ENCODE assay signal across 8 cellular contexts in the genomic region with DNA sequence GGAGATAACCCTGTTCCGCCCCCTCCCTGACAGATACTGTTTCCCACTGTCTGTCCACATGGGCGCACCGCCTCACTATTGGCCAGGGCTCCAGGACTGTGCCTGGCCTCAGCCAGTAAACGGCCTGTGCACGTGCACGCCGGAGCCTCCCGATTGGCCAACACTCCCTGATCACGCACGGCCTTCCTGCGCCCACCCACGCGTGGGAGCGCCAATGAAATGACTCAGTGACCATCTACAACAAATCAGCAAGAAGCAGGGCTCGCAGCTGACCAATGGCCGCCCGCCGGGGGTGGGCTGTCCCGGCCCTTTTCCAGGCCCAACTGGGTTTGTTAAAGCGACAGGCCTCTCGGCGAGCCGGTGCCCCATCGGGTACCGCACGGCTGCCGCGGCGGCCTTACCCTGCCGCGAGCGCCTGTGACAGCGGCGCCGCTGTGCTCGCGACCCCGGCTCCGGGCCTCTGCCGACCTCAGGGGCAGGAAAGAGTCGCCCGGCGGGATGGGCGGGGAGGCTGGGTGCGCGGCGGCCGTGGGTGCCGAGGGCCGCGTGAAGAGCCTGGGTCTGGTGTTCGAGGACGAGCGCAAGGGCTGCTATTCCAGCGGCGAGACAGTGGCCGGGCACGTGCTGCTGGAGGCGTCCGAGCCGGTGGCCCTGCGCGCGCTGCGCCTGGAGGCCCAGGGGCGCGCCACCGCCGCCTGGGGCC. TPM values are rescaled to one million over a fixed set of nuclear protein-coding genes. Genes with fewer than 3 reads are reported as not detected.
DNase-seq lines count a peak whose midpoint lies in the region; ATAC-seq and TF ChIP-seq lines count a peak whose summit lies in the region.

A gene with protein sequence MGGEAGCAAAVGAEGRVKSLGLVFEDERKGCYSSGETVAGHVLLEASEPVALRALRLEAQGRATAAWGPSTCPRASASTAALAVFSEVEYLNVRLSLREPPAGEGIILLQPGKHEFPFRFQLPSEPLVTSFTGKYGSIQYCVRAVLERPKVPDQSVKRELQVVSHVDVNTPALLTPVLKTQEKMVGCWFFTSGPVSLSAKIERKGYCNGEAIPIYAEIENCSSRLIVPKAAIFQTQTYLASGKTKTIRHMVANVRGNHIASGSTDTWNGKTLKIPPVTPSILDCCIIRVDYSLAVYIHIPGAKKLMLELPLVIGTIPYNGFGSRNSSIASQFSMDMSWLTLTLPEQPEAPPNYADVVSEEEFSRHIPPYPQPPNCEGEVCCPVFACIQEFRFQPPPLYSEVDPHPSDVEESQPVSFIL (plus strand): TSS at position 340 of the 703 bp plus-strand sequence. CDS start 159 bp downstream, at position 499.

- H3K9me3 ChIP-seq in transverse colon = no peaks in the 10 kb centered on the region

- in situ Hi-C loops in transverse colon (cut with MboI; ENCODE audit: low pct_ligation_motif_present in 1 of 4, low pct_unique_long_range_greater_than_20kb in 1 of 4, low sequenced_read_pairs in 3 of 4) = no loop called here

- peak within 1 kb of the TSS; percentile 96 to 99 (median 98) for H3K27ac ChIP-seq in transverse colon

- 8% methylated on average over 52 of the region's 69 CpGs; no CpG with 5 or more reads in 1 of the 2 donors for WGBS in transverse colon (ENCODE audit: low coverage in 1 of 2), 2 donors

- peak within 1 kb of the TSS; percentile 90 to 99 (median 96) for H3K4me3 ChIP-seq in transverse colon

- H3K27me3 ChIP-seq in transverse colon = no peaks in the 10 kb centered on the region

- ATAC-seq in HG02678 (IDR thresholded peaks at IDR 0.05; ENCODE audit: unreplicated experiment) (peak; percentile 96), left ventricle myocardium superior (peak; percentile 98)

- no peak for TF ChIP-seq CTCF in transverse colon (IDR thresholded peaks at IDR 0.05)

- peaks cover 15 to 45% (median 36%) of the 10 kb centered on the region in 4 donors for H3K4me1 ChIP-seq in transverse colon

- TF ChIP-seq EP300 in transverse colon (IDR thresholded peaks at IDR 0.05; ENCODE audit: low read depth) = no peak

- TF ChIP-seq POLR2A in transverse colon (IDR thresholded peaks at IDR 0.05) = peak; percentile 81

- no peaks in the 10 kb centered on the region for H3K36me3 ChIP-seq in transverse colon

- intact Hi-C loops in left ventricle myocardium superior (cut with micrococcal nuclease) = no loop called here
- intact Hi-C loops in posterior vena cava (cut with DNase I) = no loop called here
- intact Hi-C loops in transverse colon (cut with DNase I; ENCODE audit: low total_unique reads) = loop anchor here (5.0 to 10.0 kb wide), 2 partner anchors 56 to 57 kb away; no protein-coding TSS in a partner anchor

- DNase-seq in GDM1 (lab: John Stamatoyannopoulos, UW) (peak; percentile 99), NCI-H1436 treated with DMSO at 0.1 percent for 48 hours (lab: John Stamatoyannopoulos, UW) (peak; percentile 91), T-helper 22 cell (ENCODE audit: low read depth) (peak; percentile 82), anterior cingulate cortex (lab: John Stamatoyannopoulos, UW) (peak; percentile 98 to 100 (median 100)), left ventricle myocardium superior (peak; percentile 100), posterior vena cava (ENCODE audit: low spot score) (peak; percentile 100), transverse colon (peak; percentile 100)

RNA-seq across cellular contexts. Expression of the gene that starts here (rescaled TPM):
- total RNA-seq in left ventricle myocardium superior = 15.8 TPM
- total RNA-seq in posterior vena cava = 10 to 100 TPM; 37.9 to 43.6 TPM
- 100 to 1,000 TPM in 1 of 4 donors, 10 to 100 TPM in 3; 35.9 to 188 (median 70.7) TPM for total RNA-seq in transverse colon

Comparison
In these comparisons a context has a peak if more than half of its experiments do, and no peak if none do; other contexts are left out.
1. Peak in every context shown above with its lines: DNase-seq, ATAC-seq, H3K4me3 ChIP-seq and H3K27ac ChIP-seq.